1 cellular context compared by ENCODE assay signal in genomic region chr17:28357061-28357900, GRCh38.
TF ChIP-seq lines count a peak whose summit lies in the region.

A gene with protein sequence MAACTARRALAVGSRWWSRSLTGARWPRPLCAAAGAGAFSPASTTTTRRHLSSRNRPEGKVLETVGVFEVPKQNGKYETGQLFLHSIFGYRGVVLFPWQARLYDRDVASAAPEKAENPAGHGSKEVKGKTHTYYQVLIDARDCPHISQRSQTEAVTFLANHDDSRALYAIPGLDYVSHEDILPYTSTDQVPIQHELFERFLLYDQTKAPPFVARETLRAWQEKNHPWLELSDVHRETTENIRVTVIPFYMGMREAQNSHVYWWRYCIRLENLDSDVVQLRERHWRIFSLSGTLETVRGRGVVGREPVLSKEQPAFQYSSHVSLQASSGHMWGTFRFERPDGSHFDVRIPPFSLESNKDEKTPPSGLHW (minus strand): TSS chr17:28357527. CDS start chr17:28357448, 79 bp downstream.

TF ChIP-seq in HepG2, 621 proteins besides CTCF, POLR2A, EP300 and RAD21 (continued from another document and continues in another):
- TF ChIP-seq, protein P1, sequence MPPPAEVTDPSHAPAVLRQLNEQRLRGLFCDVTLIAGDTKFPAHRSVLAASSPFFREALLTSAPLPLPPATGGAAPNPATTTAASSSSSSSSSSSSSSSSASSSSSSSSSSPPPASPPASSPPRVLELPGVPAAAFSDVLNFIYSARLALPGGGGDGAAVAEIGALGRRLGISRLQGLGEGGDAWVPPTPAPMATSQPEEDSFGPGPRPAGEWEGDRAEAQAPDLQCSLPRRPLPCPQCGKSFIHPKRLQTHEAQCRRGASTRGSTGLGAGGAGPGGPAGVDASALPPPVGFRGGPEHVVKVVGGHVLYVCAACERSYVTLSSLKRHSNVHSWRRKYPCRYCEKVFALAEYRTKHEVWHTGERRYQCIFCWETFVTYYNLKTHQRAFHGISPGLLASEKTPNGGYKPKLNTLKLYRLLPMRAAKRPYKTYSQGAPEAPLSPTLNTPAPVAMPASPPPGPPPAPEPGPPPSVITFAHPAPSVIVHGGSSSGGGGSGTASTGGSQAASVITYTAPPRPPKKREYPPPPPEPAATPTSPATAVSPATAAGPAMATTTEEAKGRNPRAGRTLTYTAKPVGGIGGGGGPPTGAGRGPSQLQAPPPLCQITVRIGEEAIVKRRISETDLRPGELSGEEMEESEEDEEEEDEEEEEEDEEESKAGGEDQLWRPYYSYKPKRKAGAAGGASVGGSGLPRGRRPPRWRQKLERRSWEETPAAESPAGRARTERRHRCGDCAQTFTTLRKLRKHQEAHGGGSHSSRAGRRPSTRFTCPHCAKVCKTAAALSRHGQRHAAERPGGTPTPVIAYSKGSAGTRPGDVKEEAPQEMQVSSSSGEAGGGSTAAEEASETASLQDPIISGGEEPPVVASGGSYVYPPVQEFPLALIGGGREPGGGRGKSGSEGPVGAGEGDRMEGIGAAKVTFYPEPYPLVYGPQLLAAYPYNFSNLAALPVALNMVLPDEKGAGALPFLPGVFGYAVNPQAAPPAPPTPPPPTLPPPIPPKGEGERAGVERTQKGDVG (CRISPR knock-in tag; IDR thresholded peaks at IDR 0.05; ENCODE audit: borderline replicate concordance) = 0 out of 2 replicates have a peak, but pooled peaks have one; percentile 1
- 0 out of 2 replicates have a peak, but pooled peaks have one; percentile 45 for TF ChIP-seq ISX (CRISPR knock-in tag; conservative IDR thresholded peaks at IDR 0.05)
- TF ChIP-seq ZFP1 (CRISPR knock-in tag; IDR thresholded peaks at IDR 0.05) = peak; percentile 52; the same call in 1 of the 2 replicates
- TF ChIP-seq SMARCE1 (IDR thresholded peaks at IDR 0.05; ENCODE audit: borderline replicate concordance) = no peak
- TF ChIP-seq REL (CRISPR knock-in tag; conservative IDR thresholded peaks at IDR 0.05) = no peak
- TF ChIP-seq, protein P2, sequence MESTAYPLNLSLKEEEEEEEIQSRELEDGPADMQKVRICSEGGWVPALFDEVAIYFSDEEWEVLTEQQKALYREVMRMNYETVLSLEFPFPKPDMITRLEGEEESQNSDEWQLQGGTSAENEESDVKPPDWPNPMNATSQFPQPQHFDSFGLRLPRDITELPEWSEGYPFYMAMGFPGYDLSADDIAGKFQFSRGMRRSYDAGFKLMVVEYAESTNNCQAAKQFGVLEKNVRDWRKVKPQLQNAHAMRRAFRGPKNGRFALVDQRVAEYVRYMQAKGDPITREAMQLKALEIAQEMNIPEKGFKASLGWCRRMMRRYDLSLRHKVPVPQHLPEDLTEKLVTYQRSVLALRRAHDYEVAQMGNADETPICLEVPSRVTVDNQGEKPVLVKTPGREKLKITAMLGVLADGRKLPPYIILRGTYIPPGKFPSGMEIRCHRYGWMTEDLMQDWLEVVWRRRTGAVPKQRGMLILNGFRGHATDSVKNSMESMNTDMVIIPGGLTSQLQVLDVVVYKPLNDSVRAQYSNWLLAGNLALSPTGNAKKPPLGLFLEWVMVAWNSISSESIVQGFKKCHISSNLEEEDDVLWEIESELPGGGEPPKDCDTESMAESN (CRISPR knock-in tag; conservative IDR thresholded peaks at IDR 0.05) = peak; percentile 78
- no peak for TF ChIP-seq MAFF (IDR thresholded peaks at IDR 0.05; ENCODE audit: low read depth, low read length)
- TF ChIP-seq ZNF776 (CRISPR knock-in tag; IDR thresholded peaks at IDR 0.05) = peak; percentile 68
- TF ChIP-seq FOXC1 (CRISPR knock-in tag; IDR thresholded peaks at IDR 0.05; ENCODE audit: borderline replicate concordance) = no peak; the same call in 1 of the 2 replicates
- no peak for TF ChIP-seq ZNF878 (CRISPR knock-in tag; IDR thresholded peaks at IDR 0.05)
- TF ChIP-seq ZBTB7B (CRISPR knock-in tag; IDR thresholded peaks at IDR 0.05) = peak; percentile 77; the same call in 1 of the 2 replicates
- TF ChIP-seq ZNF879 (CRISPR knock-in tag; IDR thresholded peaks at IDR 0.05) = no peak
- peak; percentile 70 for TF ChIP-seq USF2 (IDR thresholded peaks at IDR 0.05; ENCODE audit: low read depth, low read length)
- TF ChIP-seq USF2 (CRISPR knock-in tag; IDR thresholded peaks at IDR 0.05; ENCODE audit: borderline replicate concordance) = peak; percentile 95; the same call in 1 of the 2 replicates
- peak; percentile 37; the same call in 1 of the 2 replicates for TF ChIP-seq NR2F2 (IDR thresholded peaks at IDR 0.05; ENCODE audit: borderline replicate concordance, low read depth)
- TF ChIP-seq ZNF484 (CRISPR knock-in tag; IDR thresholded peaks at IDR 0.05; ENCODE audit: borderline replicate concordance, low read depth) = no peak
- TF ChIP-seq, protein P3, sequence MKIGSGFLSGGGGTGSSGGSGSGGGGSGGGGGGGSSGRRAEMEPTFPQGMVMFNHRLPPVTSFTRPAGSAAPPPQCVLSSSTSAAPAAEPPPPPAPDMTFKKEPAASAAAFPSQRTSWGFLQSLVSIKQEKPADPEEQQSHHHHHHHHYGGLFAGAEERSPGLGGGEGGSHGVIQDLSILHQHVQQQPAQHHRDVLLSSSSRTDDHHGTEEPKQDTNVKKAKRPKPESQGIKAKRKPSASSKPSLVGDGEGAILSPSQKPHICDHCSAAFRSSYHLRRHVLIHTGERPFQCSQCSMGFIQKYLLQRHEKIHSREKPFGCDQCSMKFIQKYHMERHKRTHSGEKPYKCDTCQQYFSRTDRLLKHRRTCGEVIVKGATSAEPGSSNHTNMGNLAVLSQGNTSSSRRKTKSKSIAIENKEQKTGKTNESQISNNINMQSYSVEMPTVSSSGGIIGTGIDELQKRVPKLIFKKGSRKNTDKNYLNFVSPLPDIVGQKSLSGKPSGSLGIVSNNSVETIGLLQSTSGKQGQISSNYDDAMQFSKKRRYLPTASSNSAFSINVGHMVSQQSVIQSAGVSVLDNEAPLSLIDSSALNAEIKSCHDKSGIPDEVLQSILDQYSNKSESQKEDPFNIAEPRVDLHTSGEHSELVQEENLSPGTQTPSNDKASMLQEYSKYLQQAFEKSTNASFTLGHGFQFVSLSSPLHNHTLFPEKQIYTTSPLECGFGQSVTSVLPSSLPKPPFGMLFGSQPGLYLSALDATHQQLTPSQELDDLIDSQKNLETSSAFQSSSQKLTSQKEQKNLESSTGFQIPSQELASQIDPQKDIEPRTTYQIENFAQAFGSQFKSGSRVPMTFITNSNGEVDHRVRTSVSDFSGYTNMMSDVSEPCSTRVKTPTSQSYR (CRISPR knock-in tag; IDR thresholded peaks at IDR 0.05; ENCODE audit: borderline replicate concordance) = 0 out of 2 replicates have a peak, but pooled peaks have one; percentile 46
- TF ChIP-seq ATAD3A (CRISPR knock-in tag; IDR thresholded peaks at IDR 0.05) = no peak
- TF ChIP-seq ZNF446 (CRISPR knock-in tag; IDR thresholded peaks at IDR 0.05) = peak; percentile 76
- TF ChIP-seq KLF11 (CRISPR knock-in tag; IDR thresholded peaks at IDR 0.05) = no peak
- TF ChIP-seq ZNF850 (CRISPR knock-in tag; conservative IDR thresholded peaks at IDR 0.05) = no peak
- no peak for TF ChIP-seq SIX1 (CRISPR knock-in tag; IDR thresholded peaks at IDR 0.05; ENCODE audit: borderline replicate concordance)
- no peak for TF ChIP-seq MLXIP (CRISPR knock-in tag; IDR thresholded peaks at IDR 0.05; ENCODE audit: borderline replicate concordance)
- no peak for TF ChIP-seq ZNF780A (CRISPR knock-in tag; IDR thresholded peaks at IDR 0.05)
- no peak for TF ChIP-seq SP5 (CRISPR knock-in tag; IDR thresholded peaks at IDR 0.05; ENCODE audit: borderline replicate concordance, low read depth)
- peak; percentile 93 for TF ChIP-seq AGO2 (optimal IDR thresholded peaks at IDR 0.05; ENCODE audit: low read depth, low read length)
- TF ChIP-seq ZNF567 (CRISPR knock-in tag; IDR thresholded peaks at IDR 0.05; ENCODE audit: borderline replicate concordance) = no peak
- TF ChIP-seq SOX13 (IDR thresholded peaks at IDR 0.05) = no peak
- TF ChIP-seq SOX13 (CRISPR knock-in tag; conservative IDR thresholded peaks at IDR 0.05 in 1 of 2, IDR thresholded peaks at IDR 0.05 in 1 of 2) = peak in 1 of 2 experiments; percentile 39; a peak in 1 of 4 replicates
- peak; percentile 88 for TF ChIP-seq ZNF143 (CRISPR knock-in tag; IDR thresholded peaks at IDR 0.05)
- peak; percentile 74; the same call in 1 of the 2 replicates for TF ChIP-seq ZMYM4 (CRISPR knock-in tag; IDR thresholded peaks at IDR 0.05)
- TF ChIP-seq GMEB1 (CRISPR knock-in tag; IDR thresholded peaks at IDR 0.05; ENCODE audit: borderline replicate concordance) = peak; percentile 93
- no peak for TF ChIP-seq ADNP (CRISPR knock-in tag; IDR thresholded peaks at IDR 0.05)
- TF ChIP-seq REXO4 (CRISPR knock-in tag; IDR thresholded peaks at IDR 0.05; ENCODE audit: borderline replicate concordance) = 0 out of 2 replicates have a peak, but pooled peaks have one; percentile 15
- TF ChIP-seq HIVEP1 (CRISPR knock-in tag; IDR thresholded peaks at IDR 0.05) = peak; percentile 11; the same call in 1 of the 2 replicates
- no peak for TF ChIP-seq CEBPG (CRISPR knock-in tag; IDR thresholded peaks at IDR 0.05)
- TF ChIP-seq, protein P4, sequence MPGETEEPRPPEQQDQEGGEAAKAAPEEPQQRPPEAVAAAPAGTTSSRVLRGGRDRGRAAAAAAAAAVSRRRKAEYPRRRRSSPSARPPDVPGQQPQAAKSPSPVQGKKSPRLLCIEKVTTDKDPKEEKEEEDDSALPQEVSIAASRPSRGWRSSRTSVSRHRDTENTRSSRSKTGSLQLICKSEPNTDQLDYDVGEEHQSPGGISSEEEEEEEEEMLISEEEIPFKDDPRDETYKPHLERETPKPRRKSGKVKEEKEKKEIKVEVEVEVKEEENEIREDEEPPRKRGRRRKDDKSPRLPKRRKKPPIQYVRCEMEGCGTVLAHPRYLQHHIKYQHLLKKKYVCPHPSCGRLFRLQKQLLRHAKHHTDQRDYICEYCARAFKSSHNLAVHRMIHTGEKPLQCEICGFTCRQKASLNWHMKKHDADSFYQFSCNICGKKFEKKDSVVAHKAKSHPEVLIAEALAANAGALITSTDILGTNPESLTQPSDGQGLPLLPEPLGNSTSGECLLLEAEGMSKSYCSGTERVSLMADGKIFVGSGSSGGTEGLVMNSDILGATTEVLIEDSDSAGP (CRISPR knock-in tag; IDR thresholded peaks at IDR 0.05; ENCODE audit: borderline replicate concordance) = peak; percentile 84; the same call in 1 of the 2 replicates
- TF ChIP-seq ATF7-NPFF (CRISPR knock-in tag; IDR thresholded peaks at IDR 0.05; ENCODE audit: low read depth) = peak; percentile 79
- 0 out of 2 replicates have a peak, but pooled peaks have one; percentile 28 for TF ChIP-seq ZNF34 (CRISPR knock-in tag; IDR thresholded peaks at IDR 0.05; ENCODE audit: borderline replicate concordance)
- TF ChIP-seq ZFAT (CRISPR knock-in tag; conservative IDR thresholded peaks at IDR 0.05) = no peak
- TF ChIP-seq SP2 (CRISPR knock-in tag; IDR thresholded peaks at IDR 0.05) = peak; percentile 85
- no peak for TF ChIP-seq DNMT1 (CRISPR knock-in tag; IDR thresholded peaks at IDR 0.05)
- no peak for TF ChIP-seq CENPX (CRISPR knock-in tag; IDR thresholded peaks at IDR 0.05)
- peak; percentile 77 for TF ChIP-seq ZNF121 (CRISPR knock-in tag; IDR thresholded peaks at IDR 0.05)
- TF ChIP-seq FOXK2 (IDR thresholded peaks at IDR 0.05) = no peak
